ENCODE assay signal across 8 cellular contexts in the genomic region with DNA sequence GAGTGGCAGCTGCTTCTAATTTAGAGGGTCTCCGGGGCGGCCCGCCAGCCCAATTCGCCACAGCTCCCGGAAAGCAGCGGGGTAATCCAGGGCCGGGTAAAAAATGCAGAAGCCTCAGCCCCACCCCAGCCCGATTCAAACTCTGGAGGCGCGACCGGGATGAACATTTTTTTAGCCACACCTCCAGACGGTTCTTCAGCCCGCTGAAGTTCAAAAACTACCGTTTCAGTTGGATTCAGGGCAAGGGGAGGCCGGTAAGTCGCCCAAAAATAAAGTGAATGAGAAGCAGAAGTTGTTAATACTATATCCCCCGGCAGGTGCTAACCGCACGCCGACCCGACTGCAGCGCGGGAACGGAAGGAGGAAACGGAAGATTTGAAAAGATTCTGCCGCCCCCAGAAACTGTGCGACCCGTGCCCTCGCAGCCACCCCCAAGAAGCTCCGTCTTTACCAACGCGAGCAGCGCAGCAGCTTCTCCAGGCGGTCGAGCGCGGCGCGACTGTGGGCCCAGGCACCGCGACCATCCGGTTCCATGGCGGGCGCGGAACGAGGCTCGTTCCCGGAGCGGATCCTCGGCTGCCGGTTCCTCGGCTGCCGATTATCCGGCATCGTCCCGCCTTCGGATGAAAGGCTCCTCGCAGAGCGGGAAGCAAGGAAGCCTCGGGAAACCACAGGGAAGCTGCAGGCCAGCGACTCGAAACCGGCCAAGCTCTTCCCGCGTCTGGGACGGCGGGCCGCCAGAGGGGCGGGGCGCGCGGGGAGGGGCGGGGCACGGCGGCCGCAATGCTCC. TPM values are rescaled to one million over a fixed set of nuclear protein-coding genes. Genes with fewer than 3 reads are reported as not detected.
DNase-seq lines count a peak whose midpoint lies in the region; ATAC-seq, FAIRE-seq and TF ChIP-seq lines count a peak whose summit lies in the region.

A gene (minus strand): TSS at position 723 of the 790 bp plus-strand sequence. CDS start 114 bp downstream, at position 609.

- H3K27ac ChIP-seq in SK-N-SH (ENCODE audit: low read depth in 2 of 2, low read length in 1 of 2), result peak within 1 kb of the TSS; percentile 86 to 95

- no peak for TF ChIP-seq EP300 in SK-N-SH (IDR thresholded peaks at IDR 0.05; ENCODE audit: borderline replicate concordance in 1 of 2, low read depth in 1 of 2, low read length in 1 of 2)

- peaks cover 10 to 11% of the 10 kb centered on the region in 2 experiments; a peak in 3 of 4 replicates for H3K4me1 ChIP-seq in SK-N-SH (ENCODE audit: control insufficient read depth in 1 of 2, insufficient read depth in 2 of 2, low read depth in 1 of 2, low read length in 1 of 2)

- CTCF ChIA-PET in SK-N-SH (lab: Yijun Ruan, JAX), result interaction anchor here (0.6 to 1.6 kb wide), 2 partner anchors 22 to 152 kb away, joined by 3 read pairs; no protein-coding TSS in a partner anchor

- peaks cover 52% of the 10 kb centered on the region for H3K79me2 ChIP-seq in SK-N-SH (ENCODE audit: insufficient read depth)

- FAIRE-seq in D721Med (lab: Jason Lieb, UNC), result no peak

- H2AFZ ChIP-seq in SK-N-SH (ENCODE audit: low read depth), result peak within 1 kb of the TSS; percentile 98

- TF ChIP-seq RAD21 in SK-N-SH (IDR thresholded peaks at IDR 0.05; ENCODE audit: low read length), result no peak

- H3K27me3 ChIP-seq in SK-N-SH (ENCODE audit: insufficient read depth), result no peaks in the 10 kb centered on the region

- DNase-seq in EL (peak; percentile 72), HuH-7.5 (ENCODE audit: low spot score) (peak; percentile 37), SK-N-SH (peak; percentile 51), amniotic stem cell (lab: John Stamatoyannopoulos, UW) (peak; percentile 43), left ventricle myocardium superior (peak; percentile 62), renal cortical epithelial cell (ENCODE audit: low read depth) (peak; percentile 40), D721Med (ENCODE audit: insufficient read length, low spot score) (no peak)

- ATAC-seq in GM21528 (IDR thresholded peaks at IDR 0.05; ENCODE audit: low FRiP score, unreplicated experiment), result peak; percentile 38
- peak; percentile 49 for ATAC-seq in left ventricle myocardium superior

- no peaks in the 10 kb centered on the region for H3K36me3 ChIP-seq in SK-N-SH (replicated peaks in 1 of 2; ENCODE audit: control insufficient read depth in 1 of 2, insufficient read depth in 2 of 2, low read length in 1 of 2)

- POLR2A ChIA-PET in SK-N-SH (lab: Yijun Ruan, JAX), result interaction anchor here (0.6 to 1.1 kb wide), 2 partner anchors 461 to 503 kb away, joined by 3 read pairs; a partner anchor contains a TSS

- H3K4me3 ChIP-seq in SK-N-SH (ENCODE audit: low read depth in 2 of 2, low read length in 1 of 2), result peak within 1 kb of the TSS; percentile 91 to 100

- WGBS in SK-N-SH (ENCODE audit: low lambda C conversion rate), result 2% methylated on average over 33 of the region's 76 CpGs

- TF ChIP-seq CTCF in SK-N-SH (IDR thresholded peaks at IDR 0.05), result no peak
- TF ChIP-seq CTCF in D721Med (IDR thresholded peaks at IDR 0.05; ENCODE audit: insufficient read depth, missing control alignments), result no peak

- peak within 1 kb of the TSS; percentile 79 for H3K4me2 ChIP-seq in SK-N-SH

- no peaks in the 10 kb centered on the region for H3K9me3 ChIP-seq in SK-N-SH

- peak within 1 kb of the TSS; percentile 94 for H3K9ac ChIP-seq in SK-N-SH

- H3F3A ChIP-seq in SK-N-SH (replicated peaks; ENCODE audit: insufficient read depth), result peaks cover 11% of the 10 kb centered on the region

- no peaks in the 10 kb centered on the region for H3K9me2 ChIP-seq in SK-N-SH

- no peaks in the 10 kb centered on the region; the same call in 1 of the 2 replicates for H4K20me1 ChIP-seq in SK-N-SH (ENCODE audit: insufficient read depth)

- intact Hi-C loops in left ventricle myocardium superior (cut with micrococcal nuclease), result no loop called here

TF ChIP-seq in SK-N-SH, 30 proteins besides CTCF, POLR2A, EP300 and RAD21:
- TF ChIP-seq POLR2AphosphoS5 (IDR thresholded peaks at IDR 0.05; ENCODE audit: low read depth, low read length) (peak; percentile 47; the same call in 1 of the 2 replicates), SIN3A (IDR thresholded peaks at IDR 0.05; ENCODE audit: borderline replicate concordance, low read depth, low read length) (peak; percentile 47; the same call in 1 of the 2 replicates), GABPA (IDR thresholded peaks at IDR 0.05; ENCODE audit: low read depth) (no peak), GATA2 (CRISPR knock-in tag; IDR thresholded peaks at IDR 0.05) (no peak), TAF1 (IDR thresholded peaks at IDR 0.05; ENCODE audit: borderline replicate concordance, low read depth, low read length) (0 out of 2 replicates have a peak, but pooled peaks have one; percentile 36), YY1 (IDR thresholded peaks at IDR 0.05; ENCODE audit: low read depth) (peak; percentile 38; the same call in 1 of the 2 replicates), NFIC (IDR thresholded peaks at IDR 0.05; ENCODE audit: borderline replicate concordance) (0 out of 2 replicates have a peak, but pooled peaks have one; percentile 2)
- TF ChIP-seq, protein P1, sequence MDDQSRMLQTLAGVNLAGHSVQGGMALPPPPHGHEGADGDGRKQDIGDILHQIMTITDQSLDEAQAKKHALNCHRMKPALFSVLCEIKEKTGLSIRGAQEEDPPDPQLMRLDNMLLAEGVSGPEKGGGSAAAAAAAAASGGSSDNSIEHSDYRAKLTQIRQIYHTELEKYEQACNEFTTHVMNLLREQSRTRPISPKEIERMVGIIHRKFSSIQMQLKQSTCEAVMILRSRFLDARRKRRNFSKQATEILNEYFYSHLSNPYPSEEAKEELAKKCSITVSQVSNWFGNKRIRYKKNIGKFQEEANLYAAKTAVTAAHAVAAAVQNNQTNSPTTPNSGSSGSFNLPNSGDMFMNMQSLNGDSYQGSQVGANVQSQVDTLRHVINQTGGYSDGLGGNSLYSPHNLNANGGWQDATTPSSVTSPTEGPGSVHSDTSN (IDR thresholded peaks at IDR 0.05), result no peak
TF ChIP-seq in SK-N-SH: peak in this region for 5.

RNA-seq across cellular contexts. Expression of the gene that starts here (rescaled TPM):
- 2.4 and 2.7 TPM in 2 replicates for polyA plus RNA-seq in SK-N-SH (2012; rRNA removed)
- 2.0 and 2.5 TPM in 2 replicates for polyA plus RNA-seq in SK-N-SH (2012; cell fraction: cytosol; rRNA removed)
- polyA plus RNA-seq in SK-N-SH (2012; cell fraction: nucleus; rRNA removed), result 6.5 and 8.6 TPM in 2 replicates
- total RNA-seq in left ventricle myocardium superior (11.0 TPM), renal cortical epithelial cell (9.8 and 25.4 TPM in 2 replicates)
